ENCODE assay signal across 8 cellular contexts in genomic region chr7:130084037-130084875, GRCh38. TPM values are rescaled to one million over a fixed set of nuclear protein-coding genes. Genes with fewer than 3 reads are reported as not detected.
DNase-seq lines count a peak whose midpoint lies in the region; TF ChIP-seq lines count a peak whose summit lies in the region.

No MANE protein-coding gene starts in this region.

- no peak overlapping the region for H3K4me3 ChIP-seq in GM12865 (ENCODE audit: low read depth, low read length)
- H3K4me3 ChIP-seq in colonic mucosa = no peak overlapping the region

- no peaks in the 10 kb centered on the region for H3K36me3 ChIP-seq in colonic mucosa

- H3K9me3 Mint-ChIP-seq in osteocyte (ENCODE audit: unreplicated experiment) = no peaks in the 10 kb centered on the region

- H3K27ac Mint-ChIP-seq in osteocyte (ENCODE audit: unreplicated experiment) = no peak overlapping the region

- peaks cover 14% of the 10 kb centered on the region for H3K4me1 Mint-ChIP-seq in osteocyte (ENCODE audit: unreplicated experiment)

- peaks cover 11% of the 10 kb centered on the region for H3K36me3 Mint-ChIP-seq in osteocyte (ENCODE audit: unreplicated experiment)

- H3K4me1 ChIP-seq in colonic mucosa = peaks cover 4% of the 10 kb centered on the region

- no peaks in the 10 kb centered on the region for H3K9me3 ChIP-seq in colonic mucosa

- peak; percentile 35 for TF ChIP-seq CTCF in GM12865 (IDR thresholded peaks at IDR 0.05; ENCODE audit: insufficient read depth, low read depth, low read length, missing control alignments)
- TF ChIP-seq CTCF in colonic mucosa (IDR thresholded peaks at IDR 0.05) = peak; percentile 34
- TF ChIP-seq CTCF in osteocyte (IDR thresholded peaks at IDR 0.05) = peak; percentile 47

- no peak overlapping the region for H3K9ac ChIP-seq in colonic mucosa (ENCODE audit: low read depth in 2 of 2, low read length in 2 of 2)

- H3K27me3 ChIP-seq in colonic mucosa = no peaks in the 10 kb centered on the region

- DNase-seq in GM12865 (ENCODE audit: low read depth) (peak; percentile 12), NCI-H2171 treated with DMSO at 0.1 percent for 48 hours (lab: John Stamatoyannopoulos, UW) (peak; percentile 22), colonic mucosa (no peak), osteocyte (ENCODE audit: extremely low spot score, unreplicated experiment) (no peak), GOT3 (lab: John Stamatoyannopoulos, UW) (no peak), NOMO-1 (lab: John Stamatoyannopoulos, UW; ENCODE audit: unreplicated experiment in 2 of 2) (no peak), activated gamma-delta T cell (lab: John Stamatoyannopoulos, UW) (no peak), NCI-H774 (lab: John Stamatoyannopoulos, UW) (no peak)

- no peaks in the 10 kb centered on the region for H3K27me3 Mint-ChIP-seq in osteocyte (ENCODE audit: unreplicated experiment)

- intact Hi-C loops in colonic mucosa (cut with DNase I) = no loop called here

- no peak overlapping the region for H3K4me3 Mint-ChIP-seq in osteocyte (ENCODE audit: unreplicated experiment)

- no peak overlapping the region for H3K27ac ChIP-seq in colonic mucosa

RNA-seq across cellular contexts. Expression of gene KLHDC10, which starts 13.9 kb away (rescaled TPM):
- total RNA-seq in colonic mucosa (10 to 100 TPM; 29.1 to 36.3 TPM), osteocyte (26.5 and 35.3 TPM in 2 replicates)

RNA-seq across cellular contexts. Expression of gene ZC3HC1, which starts 33.1 kb away (rescaled TPM):
- 10 to 100 TPM in 1 of 2 donors, 1 to 10 TPM in 1; 7.3 to 13.5 TPM for total RNA-seq in colonic mucosa
- total RNA-seq in osteocyte = 19.5 and 19.8 TPM in 2 replicates

Comparison
In these comparisons a context has a peak if more than half of its experiments do, and no peak if none do; other contexts are left out.
1. DNase-seq: peak in GM12865 (single experiment) and NCI-H2171 treated with DMSO at 0.1 percent for 48 hours (single experiment); none in colonic mucosa (single experiment), osteocyte (single experiment), GOT3 (single experiment), NOMO-1 (0 of 2), activated gamma-delta T cell (single experiment) and NCI-H774 (single experiment).
2. Peak in every context shown above with its lines, with median percentiles within 50 percentile points of each other: CTCF ChIP-seq.